ENCODE assay signal across 20 cellular contexts in the genomic region with DNA sequence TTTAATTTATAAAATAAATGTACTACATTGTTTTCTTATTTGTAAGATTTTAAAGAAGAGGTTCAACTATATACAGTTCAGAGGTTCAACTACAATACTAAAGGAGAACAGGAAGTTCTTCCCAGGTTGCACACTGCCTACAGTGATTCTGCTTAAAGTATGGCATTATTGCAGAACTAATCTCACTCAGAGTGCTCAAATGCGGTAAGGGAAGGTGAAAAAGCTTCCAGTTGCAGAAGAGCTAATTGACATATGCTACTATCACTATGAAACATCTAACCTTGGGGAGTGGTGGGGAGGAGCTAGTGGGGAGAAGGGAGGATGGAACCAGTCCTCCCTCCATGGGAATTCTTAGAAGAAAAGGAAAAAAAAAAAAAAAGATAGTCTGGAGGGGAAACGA.
"Had no signal": no experiment of that assay in that cellular context is flagged by ENCODE, and none has a peak within 500 bp of the region (broad histone marks: within the 10 kb centered on the region; RNA-seq: fewer than 3 reads in every experiment).

No MANE protein-coding gene starts in this region.

- DNase-seq: effector memory CD8-positive, alpha-beta T cell; gastrocnemius medialis; glutamatergic neuron; islet precursor cell; mammary epithelial cell; mucosa of descending colon; naive thymus-derived CD8-positive, alpha-beta T cell; posterior cingulate gyrus; right cardiac atrium; small intestine; stimulated activated CD4-positive, alpha-beta T cell treated with anti-CD3 and anti-CD28 coated beads, Interleukin-12 subunit alpha, Interleukin-12 subunit beta, amount 100 ng/mL, for 4 hours; stimulated activated naive CD4-positive, alpha-beta T cell; stomach; substantia nigra; transverse colon had no signal

- H3K4me1 ChIP-seq: esophagus muscularis mucosa, gastrocnemius medialis, stomach, transverse colon had no signal

- H3K36me3 ChIP-seq: esophagus muscularis mucosa, gastrocnemius medialis, neutrophil, stomach, thoracic aorta, transverse colon had no signal

- H3K9me3 ChIP-seq: esophagus muscularis mucosa, gastrocnemius medialis, mucosa of descending colon, neutrophil, thoracic aorta, transverse colon had no signal

- H3K27me3 ChIP-seq: esophagus muscularis mucosa, gastrocnemius medialis, neutrophil, stomach, transverse colon had no signal

- ATAC-seq: effector memory CD8-positive, alpha-beta T cell; gastrocnemius medialis; left lobe of liver; mucosa of descending colon; naive thymus-derived CD8-positive, alpha-beta T cell; right cardiac atrium had no signal

- H3K4me3 ChIP-seq: esophagus muscularis mucosa, gastrocnemius medialis, mucosa of descending colon, stomach, thoracic aorta, transverse colon had no signal

- FAIRE-seq: small intestine had no signal

- H3K27ac ChIP-seq: epithelial cell of prostate, esophagus muscularis mucosa, gastrocnemius medialis, neutrophil, stomach, thoracic aorta, transverse colon had no signal
